Comparison of ENCODE assay signal across 12 cellular contexts in the genomic region with DNA sequence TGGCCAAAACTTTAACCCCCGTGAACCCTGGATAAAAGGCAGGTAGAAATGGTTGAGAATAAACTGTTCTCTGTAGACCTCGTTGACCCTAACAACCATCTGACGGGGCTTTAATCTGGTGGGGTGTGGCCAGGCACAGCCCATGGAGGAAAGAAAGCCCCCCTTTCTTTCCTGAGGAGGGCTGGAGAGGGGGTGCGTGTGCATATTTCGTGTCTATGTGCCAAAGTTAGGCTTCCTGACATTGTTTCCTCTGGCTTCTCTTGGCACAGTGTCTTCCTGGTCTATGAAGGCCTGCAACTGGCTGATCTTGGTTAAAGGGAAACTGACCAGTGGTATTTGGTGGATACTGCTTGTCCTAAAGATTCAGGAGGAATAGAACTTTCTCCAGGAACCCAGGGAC.
A peak's percentile ranks its signal among the peaks of the same experiment; 100 is the strongest.
DNase-seq lines count a peak whose midpoint lies in the region; ATAC-seq and TF ChIP-seq lines count a peak whose summit lies in the region.
"Had no signal": no experiment of that assay in that cellular context is flagged by ENCODE, and none has a peak within 500 bp of the region (broad histone marks: within the 10 kb centered on the region; RNA-seq: fewer than 3 reads in every experiment).

No MANE protein-coding gene starts in this region.

- H3K9me3 ChIP-seq in heart right ventricle (no peaks in the 10 kb centered on the region), parathyroid adenoma (ENCODE audit: control insufficient read depth, low read length) (no peaks in the 10 kb centered on the region), vagina (no peaks in the 10 kb centered on the region)
- H3K9me3 ChIP-seq: suprapubic skin had no signal

- no peak overlapping the region for H3K4me3 ChIP-seq in cardiac fibroblast (replicated peaks in 1 of 2; ENCODE audit: low read depth in 2 of 2, low read length in 2 of 2)
- peak overlapping the region in 9 of 10 donors; percentile 3 to 55 (median 44) for H3K4me3 ChIP-seq in heart right ventricle
- H3K4me3 ChIP-seq in parathyroid adenoma (ENCODE audit: low read depth, low read length), result peak overlapping the region; percentile 22
- peak overlapping the region in 1 of 2 donors; percentile 4 for H3K4me3 ChIP-seq in vagina
- H3K4me3 ChIP-seq: suprapubic skin had no signal

- no peaks in the 10 kb centered on the region for H3K27me3 ChIP-seq in heart right ventricle
- no peaks in the 10 kb centered on the region for H3K27me3 ChIP-seq in parathyroid adenoma (ENCODE audit: control insufficient read depth, insufficient read depth, low read length)
- no peaks in the 10 kb centered on the region for H3K27me3 ChIP-seq in vagina
- H3K27me3 ChIP-seq: suprapubic skin had no signal

- TF ChIP-seq CTCF in cardiac fibroblast (IDR thresholded peaks at IDR 0.05; ENCODE audit: low read depth, low read length), result no peak
- TF ChIP-seq CTCF in heart right ventricle (IDR thresholded peaks at IDR 0.05), result no peak
- TF ChIP-seq CTCF in parathyroid adenoma (IDR thresholded peaks at IDR 0.05), result no peak
- TF ChIP-seq CTCF in vagina (IDR thresholded peaks at IDR 0.05), result no peak

- 11 to 17% methylated on average over 5 of the region's 5 CpGs for WGBS in heart right ventricle, 2 donors

- no peaks in the 10 kb centered on the region for H3K36me3 ChIP-seq in heart right ventricle
- H3K36me3 ChIP-seq in parathyroid adenoma (ENCODE audit: control insufficient read depth, insufficient read depth, low read length), result no peaks in the 10 kb centered on the region
- no peaks in the 10 kb centered on the region for H3K36me3 ChIP-seq in vagina
- H3K36me3 ChIP-seq: suprapubic skin had no signal

- H3K9ac ChIP-seq in parathyroid adenoma, result no peak overlapping the region

- ATAC-seq in heart right ventricle (peak; percentile 61 to 86 (median 77)), GM18502 (IDR thresholded peaks at IDR 0.05; ENCODE audit: poor library complexity, unreplicated experiment) (no peak)

- H2AFZ ChIP-seq in parathyroid adenoma, result no peak overlapping the region

- no peak for TF ChIP-seq POLR2A in vagina (IDR thresholded peaks at IDR 0.05)

- H3K27ac ChIP-seq in heart right ventricle (peak overlapping the region; percentile 77 to 95 (median 90)), parathyroid adenoma (peak overlapping the region; percentile 44), vagina (peak overlapping the region; percentile 57)
- H3K27ac ChIP-seq: HL-60, suprapubic skin had no signal

- peak; percentile 45 to 75 for DNase-seq in cardiac fibroblast (ENCODE audit: low read depth in 2 of 2)
- peak in 1 of 2 donors; percentile 60 for DNase-seq in heart right ventricle
- DNase-seq in vagina (ENCODE audit: extremely low spot score in 2 of 2), result no peak
- DNase-seq in DMS79 (lab: John Stamatoyannopoulos, UW), result no peak
- no peak for DNase-seq in NCI-H1092 treated with DMSO at 0.1 percent for 48 hours (lab: John Stamatoyannopoulos, UW)
- DNase-seq: activated CD4-positive, alpha-beta T cell treated with anti-CD3 and anti-CD28 coated beads for 1 hour; activated CD8-positive, alpha-beta memory T cell treated with anti-CD3 and anti-CD28 coated beads, Interleukin-2, amount 50 U/mL, for 48 hours; central memory CD4-positive, alpha-beta T cell had no signal

- H3K79me2 ChIP-seq in parathyroid adenoma, result peaks cover 2% of the 10 kb centered on the region

- intact Hi-C loops in heart right ventricle (cut with DNase I), result loop anchor here in 5 of 10 donors (5.0 to 10.0 kb wide), 4 partner anchors 52 to 155 kb away; no protein-coding TSS in a partner anchor
- intact Hi-C loops in vagina (cut with DNase I), result no loop called here

- H3K4me1 ChIP-seq in heart right ventricle, result peaks cover 21 to 64% (median 51%) of the 10 kb centered on the region in 9 donors
- peaks cover 4% of the 10 kb centered on the region for H3K4me1 ChIP-seq in parathyroid adenoma
- H3K4me1 ChIP-seq in vagina, result peaks cover 11% of the 10 kb centered on the region

- no peak overlapping the region for H3K4me2 ChIP-seq in parathyroid adenoma (ENCODE audit: low read length)

Comparison
In these comparisons a context has a peak if more than half of its experiments do, and no peak if none do; other contexts are left out.
1. DNase-seq: peak in cardiac fibroblast (2 of 2); none in vagina (0 of 2), DMS79 (single experiment) and NCI-H1092 treated with DMSO at 0.1 percent for 48 hours (single experiment).
2. H3K4me3 ChIP-seq: peak in heart right ventricle (9 of 10) and parathyroid adenoma (single experiment); none in cardiac fibroblast (0 of 2).
3. Peak in every context shown above with its lines, with median percentiles within 50 percentile points of each other: H3K27ac ChIP-seq.